In the genomic region with DNA sequence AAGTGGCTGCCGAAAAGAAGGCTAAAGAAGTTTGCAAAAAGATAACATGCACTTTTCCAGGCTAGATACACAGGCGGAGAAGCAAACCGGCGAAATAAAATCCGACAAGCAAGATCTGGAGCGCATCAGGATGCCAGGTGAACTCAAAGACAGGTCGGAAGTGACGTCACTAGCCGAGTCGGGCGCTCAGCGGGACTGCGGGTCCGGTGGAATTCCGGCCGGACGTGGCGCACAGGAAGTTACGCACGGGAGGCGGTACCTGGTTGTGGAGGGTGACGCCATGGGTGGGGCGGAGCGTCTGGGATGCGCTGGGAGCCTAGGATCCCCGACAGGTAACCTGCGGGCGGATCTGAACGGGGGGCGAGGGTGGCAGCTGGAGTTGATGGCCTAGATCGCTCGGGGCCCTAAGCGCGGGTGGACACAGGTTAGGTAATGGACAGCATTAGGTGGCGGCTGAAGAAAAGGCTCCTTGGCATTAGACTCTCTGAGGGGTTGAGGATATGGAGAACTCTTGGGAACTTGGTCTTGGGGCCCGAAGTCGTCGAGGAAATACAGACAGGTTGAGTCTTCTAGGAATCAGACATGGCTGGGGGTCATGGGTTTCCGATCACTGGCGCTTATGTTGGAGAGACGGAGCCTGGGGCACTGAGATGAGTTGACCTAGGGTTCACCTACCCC, we compare ENCODE assay signal across 1 cellular context.
TF ChIP-seq lines count a peak whose summit lies in the region.

No MANE protein-coding gene starts in this region.

TF ChIP-seq in HEK293, 187 proteins besides CTCF, POLR2A, EP300 and RAD21 (continued from another document and continues in another):
- TF ChIP-seq, protein P1, sequence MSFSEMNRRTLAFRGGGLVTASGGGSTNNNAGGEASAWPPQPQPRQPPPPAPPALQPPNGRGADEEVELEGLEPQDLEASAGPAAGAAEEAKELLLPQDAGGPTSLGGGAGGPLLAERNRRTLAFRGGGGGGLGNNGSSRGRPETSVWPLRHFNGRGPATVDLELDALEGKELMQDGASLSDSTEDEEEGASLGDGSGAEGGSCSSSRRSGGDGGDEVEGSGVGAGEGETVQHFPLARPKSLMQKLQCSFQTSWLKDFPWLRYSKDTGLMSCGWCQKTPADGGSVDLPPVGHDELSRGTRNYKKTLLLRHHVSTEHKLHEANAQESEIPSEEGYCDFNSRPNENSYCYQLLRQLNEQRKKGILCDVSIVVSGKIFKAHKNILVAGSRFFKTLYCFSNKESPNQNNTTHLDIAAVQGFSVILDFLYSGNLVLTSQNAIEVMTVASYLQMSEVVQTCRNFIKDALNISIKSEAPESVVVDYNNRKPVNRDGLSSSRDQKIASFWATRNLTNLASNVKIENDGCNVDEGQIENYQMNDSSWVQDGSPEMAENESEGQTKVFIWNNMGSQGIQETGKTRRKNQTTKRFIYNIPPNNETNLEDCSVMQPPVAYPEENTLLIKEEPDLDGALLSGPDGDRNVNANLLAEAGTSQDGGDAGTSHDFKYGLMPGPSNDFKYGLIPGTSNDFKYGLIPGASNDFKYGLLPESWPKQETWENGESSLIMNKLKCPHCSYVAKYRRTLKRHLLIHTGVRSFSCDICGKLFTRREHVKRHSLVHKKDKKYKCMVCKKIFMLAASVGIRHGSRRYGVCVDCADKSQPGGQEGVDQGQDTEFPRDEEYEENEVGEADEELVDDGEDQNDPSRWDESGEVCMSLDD (tag by site-specific recombination; IDR thresholded peaks at IDR 0.05) = 0 out of 2 replicates have a peak, but pooled peaks have one; percentile 35
- TF ChIP-seq ZIC2 (tag by site-specific recombination; IDR thresholded peaks at IDR 0.05) = peak; percentile 71
- no peak for TF ChIP-seq ZNF155 (tag by site-specific recombination; IDR thresholded peaks at IDR 0.05)
- TF ChIP-seq, protein P2, sequence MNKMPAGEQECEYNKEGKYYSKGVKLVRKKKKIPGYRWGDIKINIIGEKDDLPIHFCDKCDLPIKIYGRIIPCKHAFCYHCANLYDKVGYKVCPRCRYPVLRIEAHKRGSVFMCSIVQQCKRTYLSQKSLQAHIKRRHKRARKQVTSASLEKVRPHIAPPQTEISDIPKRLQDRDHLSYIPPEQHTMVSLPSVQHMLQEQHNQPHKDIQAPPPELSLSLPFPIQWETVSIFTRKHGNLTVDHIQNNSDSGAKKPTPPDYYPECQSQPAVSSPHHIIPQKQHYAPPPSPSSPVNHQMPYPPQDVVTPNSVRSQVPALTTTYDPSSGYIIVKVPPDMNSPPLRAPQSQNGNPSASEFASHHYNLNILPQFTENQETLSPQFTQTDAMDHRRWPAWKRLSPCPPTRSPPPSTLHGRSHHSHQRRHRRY (tag by site-specific recombination; IDR thresholded peaks at IDR 0.05) = no peak
- no peak for TF ChIP-seq ZNF174 (tag by site-specific recombination; IDR thresholded peaks at IDR 0.05)
- no peak for TF ChIP-seq ZNF114 (tag by site-specific recombination; IDR thresholded peaks at IDR 0.05)
- TF ChIP-seq ZNF184 (tag by site-specific recombination; IDR thresholded peaks at IDR 0.05) = no peak
- no peak for TF ChIP-seq ZNF76 (tag by site-specific recombination; IDR thresholded peaks at IDR 0.05; ENCODE audit: borderline replicate concordance, low read depth)
- TF ChIP-seq, protein P3, sequence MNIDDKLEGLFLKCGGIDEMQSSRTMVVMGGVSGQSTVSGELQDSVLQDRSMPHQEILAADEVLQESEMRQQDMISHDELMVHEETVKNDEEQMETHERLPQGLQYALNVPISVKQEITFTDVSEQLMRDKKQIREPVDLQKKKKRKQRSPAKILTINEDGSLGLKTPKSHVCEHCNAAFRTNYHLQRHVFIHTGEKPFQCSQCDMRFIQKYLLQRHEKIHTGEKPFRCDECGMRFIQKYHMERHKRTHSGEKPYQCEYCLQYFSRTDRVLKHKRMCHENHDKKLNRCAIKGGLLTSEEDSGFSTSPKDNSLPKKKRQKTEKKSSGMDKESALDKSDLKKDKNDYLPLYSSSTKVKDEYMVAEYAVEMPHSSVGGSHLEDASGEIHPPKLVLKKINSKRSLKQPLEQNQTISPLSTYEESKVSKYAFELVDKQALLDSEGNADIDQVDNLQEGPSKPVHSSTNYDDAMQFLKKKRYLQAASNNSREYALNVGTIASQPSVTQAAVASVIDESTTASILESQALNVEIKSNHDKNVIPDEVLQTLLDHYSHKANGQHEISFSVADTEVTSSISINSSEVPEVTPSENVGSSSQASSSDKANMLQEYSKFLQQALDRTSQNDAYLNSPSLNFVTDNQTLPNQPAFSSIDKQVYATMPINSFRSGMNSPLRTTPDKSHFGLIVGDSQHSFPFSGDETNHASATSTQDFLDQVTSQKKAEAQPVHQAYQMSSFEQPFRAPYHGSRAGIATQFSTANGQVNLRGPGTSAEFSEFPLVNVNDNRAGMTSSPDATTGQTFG (tag by site-specific recombination; IDR thresholded peaks at IDR 0.05; ENCODE audit: borderline replicate concordance) = no peak
- TF ChIP-seq OVOL3 (tag by site-specific recombination; IDR thresholded peaks at IDR 0.05) = no peak
- TF ChIP-seq KLF7 (tag by site-specific recombination; IDR thresholded peaks at IDR 0.05; ENCODE audit: borderline replicate concordance) = no peak
- no peak for TF ChIP-seq ZNF426 (tag by site-specific recombination; IDR thresholded peaks at IDR 0.05)
- peak; percentile 67 for TF ChIP-seq ZNF777 (tag by site-specific recombination; IDR thresholded peaks at IDR 0.05; ENCODE audit: borderline replicate concordance)
- TF ChIP-seq ZNF830 (tag by site-specific recombination; IDR thresholded peaks at IDR 0.05; ENCODE audit: low read depth) = no peak
- peak; percentile 61; the same call in 1 of the 2 replicates for TF ChIP-seq KLF16 (tag by site-specific recombination; IDR thresholded peaks at IDR 0.05)
- TF ChIP-seq ZNF544 (tag by site-specific recombination; IDR thresholded peaks at IDR 0.05) = no peak
- TF ChIP-seq KLF8 (tag by site-specific recombination; IDR thresholded peaks at IDR 0.05) = peak; percentile 78; the same call in 1 of the 2 replicates
- TF ChIP-seq ZNF571 (tag by site-specific recombination; IDR thresholded peaks at IDR 0.05) = no peak
- TF ChIP-seq FEZF1 (tag by site-specific recombination; IDR thresholded peaks at IDR 0.05) = no peak
- no peak for TF ChIP-seq ZSCAN23 (tag by site-specific recombination; IDR thresholded peaks at IDR 0.05)
- TF ChIP-seq ZFP41 (tag by site-specific recombination; IDR thresholded peaks at IDR 0.05; ENCODE audit: borderline replicate concordance) = no peak
- no peak; the same call in 1 of the 2 replicates for TF ChIP-seq ZFP37 (tag by site-specific recombination; IDR thresholded peaks at IDR 0.05)
- TF ChIP-seq ZNF629 (tag by site-specific recombination; IDR thresholded peaks at IDR 0.05) = peak; percentile 100
- TF ChIP-seq, protein P4, sequence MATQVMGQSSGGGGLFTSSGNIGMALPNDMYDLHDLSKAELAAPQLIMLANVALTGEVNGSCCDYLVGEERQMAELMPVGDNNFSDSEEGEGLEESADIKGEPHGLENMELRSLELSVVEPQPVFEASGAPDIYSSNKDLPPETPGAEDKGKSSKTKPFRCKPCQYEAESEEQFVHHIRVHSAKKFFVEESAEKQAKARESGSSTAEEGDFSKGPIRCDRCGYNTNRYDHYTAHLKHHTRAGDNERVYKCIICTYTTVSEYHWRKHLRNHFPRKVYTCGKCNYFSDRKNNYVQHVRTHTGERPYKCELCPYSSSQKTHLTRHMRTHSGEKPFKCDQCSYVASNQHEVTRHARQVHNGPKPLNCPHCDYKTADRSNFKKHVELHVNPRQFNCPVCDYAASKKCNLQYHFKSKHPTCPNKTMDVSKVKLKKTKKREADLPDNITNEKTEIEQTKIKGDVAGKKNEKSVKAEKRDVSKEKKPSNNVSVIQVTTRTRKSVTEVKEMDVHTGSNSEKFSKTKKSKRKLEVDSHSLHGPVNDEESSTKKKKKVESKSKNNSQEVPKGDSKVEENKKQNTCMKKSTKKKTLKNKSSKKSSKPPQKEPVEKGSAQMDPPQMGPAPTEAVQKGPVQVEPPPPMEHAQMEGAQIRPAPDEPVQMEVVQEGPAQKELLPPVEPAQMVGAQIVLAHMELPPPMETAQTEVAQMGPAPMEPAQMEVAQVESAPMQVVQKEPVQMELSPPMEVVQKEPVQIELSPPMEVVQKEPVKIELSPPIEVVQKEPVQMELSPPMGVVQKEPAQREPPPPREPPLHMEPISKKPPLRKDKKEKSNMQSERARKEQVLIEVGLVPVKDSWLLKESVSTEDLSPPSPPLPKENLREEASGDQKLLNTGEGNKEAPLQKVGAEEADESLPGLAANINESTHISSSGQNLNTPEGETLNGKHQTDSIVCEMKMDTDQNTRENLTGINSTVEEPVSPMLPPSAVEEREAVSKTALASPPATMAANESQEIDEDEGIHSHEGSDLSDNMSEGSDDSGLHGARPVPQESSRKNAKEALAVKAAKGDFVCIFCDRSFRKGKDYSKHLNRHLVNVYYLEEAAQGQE (tag by site-specific recombination; IDR thresholded peaks at IDR 0.05) = no peak
- TF ChIP-seq, protein P5, sequence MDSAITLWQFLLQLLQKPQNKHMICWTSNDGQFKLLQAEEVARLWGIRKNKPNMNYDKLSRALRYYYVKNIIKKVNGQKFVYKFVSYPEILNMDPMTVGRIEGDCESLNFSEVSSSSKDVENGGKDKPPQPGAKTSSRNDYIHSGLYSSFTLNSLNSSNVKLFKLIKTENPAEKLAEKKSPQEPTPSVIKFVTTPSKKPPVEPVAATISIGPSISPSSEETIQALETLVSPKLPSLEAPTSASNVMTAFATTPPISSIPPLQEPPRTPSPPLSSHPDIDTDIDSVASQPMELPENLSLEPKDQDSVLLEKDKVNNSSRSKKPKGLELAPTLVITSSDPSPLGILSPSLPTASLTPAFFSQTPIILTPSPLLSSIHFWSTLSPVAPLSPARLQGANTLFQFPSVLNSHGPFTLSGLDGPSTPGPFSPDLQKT (IDR thresholded peaks at IDR 0.05; ENCODE audit: borderline replicate concordance, low read depth, low read length) = peak; percentile 70; the same call in 1 of the 2 replicates
- no peak for TF ChIP-seq ZNF274 (IDR thresholded peaks at IDR 0.05; ENCODE audit: low read length)
- no peak for TF ChIP-seq ZNF274 (tag by site-specific recombination; IDR thresholded peaks at IDR 0.05; ENCODE audit: borderline replicate concordance)
- TF ChIP-seq, protein P6, sequence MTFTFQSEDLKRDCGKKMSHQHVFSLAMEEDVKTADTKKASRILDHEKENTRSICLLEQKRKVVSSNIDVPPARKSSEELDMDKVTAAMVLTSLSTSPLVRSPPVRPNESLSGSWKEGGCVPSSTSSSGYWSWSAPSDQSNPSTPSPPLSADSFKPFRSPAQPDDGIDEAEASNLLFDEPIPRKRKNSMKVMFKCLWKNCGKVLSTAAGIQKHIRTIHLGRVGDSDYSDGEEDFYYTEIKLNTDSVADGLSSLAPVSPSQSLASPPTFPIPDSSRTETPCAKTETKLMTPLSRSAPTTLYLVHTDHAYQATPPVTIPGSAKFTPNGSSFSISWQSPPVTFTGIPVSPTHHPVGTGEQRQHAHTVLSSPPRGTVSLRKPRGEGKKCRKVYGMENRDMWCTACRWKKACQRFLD (tag by site-specific recombination; IDR thresholded peaks at IDR 0.05) = no peak
- TF ChIP-seq ZNF341 (tag by site-specific recombination; IDR thresholded peaks at IDR 0.05; ENCODE audit: low read depth) = no peak
- TF ChIP-seq SP7 (tag by site-specific recombination; IDR thresholded peaks at IDR 0.05) = peak; percentile 79
- TF ChIP-seq, protein P7, sequence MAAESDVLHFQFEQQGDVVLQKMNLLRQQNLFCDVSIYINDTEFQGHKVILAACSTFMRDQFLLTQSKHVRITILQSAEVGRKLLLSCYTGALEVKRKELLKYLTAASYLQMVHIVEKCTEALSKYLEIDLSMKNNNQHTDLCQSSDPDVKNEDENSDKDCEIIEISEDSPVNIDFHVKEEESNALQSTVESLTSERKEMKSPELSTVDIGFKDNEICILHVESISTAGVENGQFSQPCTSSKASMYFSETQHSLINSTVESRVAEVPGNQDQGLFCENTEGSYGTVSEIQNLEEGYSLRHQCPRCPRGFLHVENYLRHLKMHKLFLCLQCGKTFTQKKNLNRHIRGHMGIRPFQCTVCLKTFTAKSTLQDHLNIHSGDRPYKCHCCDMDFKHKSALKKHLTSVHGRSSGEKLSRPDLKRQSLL (tag by site-specific recombination; IDR thresholded peaks at IDR 0.05) = no peak
- no peak for TF ChIP-seq ZNF23 (tag by site-specific recombination; IDR thresholded peaks at IDR 0.05; ENCODE audit: borderline replicate concordance)
- TF ChIP-seq, protein P8, sequence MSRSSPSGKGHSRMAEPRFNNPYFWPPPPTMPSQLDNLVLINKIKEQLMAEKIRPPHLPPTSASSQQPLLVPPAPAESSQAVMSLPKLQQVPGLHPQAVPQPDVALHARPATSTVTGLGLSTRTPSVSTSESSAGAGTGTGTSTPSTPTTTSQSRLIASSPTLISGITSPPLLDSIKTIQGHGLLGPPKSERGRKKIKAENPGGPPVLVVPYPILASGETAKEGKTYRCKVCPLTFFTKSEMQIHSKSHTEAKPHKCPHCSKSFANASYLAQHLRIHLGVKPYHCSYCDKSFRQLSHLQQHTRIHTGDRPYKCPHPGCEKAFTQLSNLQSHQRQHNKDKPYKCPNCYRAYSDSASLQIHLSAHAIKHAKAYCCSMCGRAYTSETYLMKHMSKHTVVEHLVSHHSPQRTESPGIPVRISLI (tag by site-specific recombination; IDR thresholded peaks at IDR 0.05) = no peak
- no peak for TF ChIP-seq MZF1 (tag by site-specific recombination; IDR thresholded peaks at IDR 0.05; ENCODE audit: borderline replicate concordance)
- peak; percentile 75 for TF ChIP-seq ZXDB (tag by site-specific recombination; IDR thresholded peaks at IDR 0.05)
- no peak for TF ChIP-seq BCL11B (tag by site-specific recombination; IDR thresholded peaks at IDR 0.05; ENCODE audit: low read depth)
- TF ChIP-seq, protein P9, sequence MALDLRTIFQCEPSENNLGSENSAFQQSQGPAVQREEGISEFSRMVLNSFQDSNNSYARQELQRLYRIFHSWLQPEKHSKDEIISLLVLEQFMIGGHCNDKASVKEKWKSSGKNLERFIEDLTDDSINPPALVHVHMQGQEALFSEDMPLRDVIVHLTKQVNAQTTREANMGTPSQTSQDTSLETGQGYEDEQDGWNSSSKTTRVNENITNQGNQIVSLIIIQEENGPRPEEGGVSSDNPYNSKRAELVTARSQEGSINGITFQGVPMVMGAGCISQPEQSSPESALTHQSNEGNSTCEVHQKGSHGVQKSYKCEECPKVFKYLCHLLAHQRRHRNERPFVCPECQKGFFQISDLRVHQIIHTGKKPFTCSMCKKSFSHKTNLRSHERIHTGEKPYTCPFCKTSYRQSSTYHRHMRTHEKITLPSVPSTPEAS (tag by site-specific recombination; IDR thresholded peaks at IDR 0.05) = no peak
